17 cellular contexts compared by ENCODE assay signal in the genomic region with DNA sequence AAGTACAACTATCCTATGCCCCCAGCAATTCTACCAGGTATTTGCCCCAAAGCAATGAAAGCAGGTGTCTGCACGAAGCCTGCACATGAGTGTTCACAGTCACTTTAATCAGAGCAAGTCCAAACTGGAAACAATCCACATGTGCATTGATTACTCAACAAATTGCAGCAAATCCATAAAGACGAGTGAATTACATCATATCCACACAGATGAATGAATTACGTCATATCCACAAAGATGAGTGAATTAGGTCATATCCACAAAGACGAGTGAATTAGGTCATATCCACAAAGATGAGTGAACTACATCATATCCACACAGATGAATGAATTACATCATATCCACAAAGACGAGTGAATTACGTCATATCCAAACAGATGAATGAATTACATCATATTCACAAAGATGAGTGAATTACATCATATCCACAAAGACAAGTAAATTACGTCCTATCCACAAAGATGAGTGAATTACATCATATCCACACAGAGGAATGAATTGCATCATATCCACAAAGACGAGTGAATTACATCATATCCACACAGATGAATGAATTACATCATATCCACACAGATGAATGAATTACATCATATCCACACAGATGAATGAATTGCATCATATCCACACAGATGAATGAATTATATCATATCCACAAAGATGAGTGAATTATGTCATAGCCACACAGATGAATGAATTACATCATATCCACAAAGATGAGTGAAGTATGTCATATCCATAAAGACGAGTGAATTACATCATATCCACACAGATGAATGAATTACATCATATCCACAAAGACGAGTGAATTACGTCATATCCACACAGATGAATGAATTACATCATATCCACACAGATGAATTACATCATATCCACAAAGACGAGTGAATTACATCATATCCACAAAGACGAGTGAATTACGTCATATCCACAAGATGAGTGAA. TPM values are rescaled to one million over a fixed set of nuclear protein-coding genes. Genes with fewer than 3 reads are reported as not detected.
"Had no signal": no experiment of that assay in that cellular context is flagged by ENCODE, and none has a peak within 500 bp of the region (broad histone marks: within the 10 kb centered on the region; RNA-seq: fewer than 3 reads in every experiment).

No MANE protein-coding gene starts in this region.

RNA-seq across cellular contexts. Expression of a gene that starts 21.7 kb away (rescaled TPM):
- total RNA-seq: activated CD4-positive, alpha-beta memory T cell treated with anti-CD3 and anti-CD28 coated beads, Interleukin-2, amount 10 ng/mL, durations not matched to agents 7 days and 5 days; activated CD4-positive, alpha-beta T cell treated with anti-CD3 and anti-CD28 coated beads, Interleukin-2, amount 10 ng/mL, durations not matched to agents 7 days and 5 days; activated naive CD4-positive, alpha-beta T cell treated with anti-CD3 and anti-CD28 coated beads, Interleukin-2, amount 50 U/mL, for 72 hours; activated T-cell treated with anti-CD3 and anti-CD28 coated beads, Interleukin-2, amount 50 U/mL, for 4 hours; activated T-helper 2 cell treated with anti-CD3 and anti-CD28 coated beads, Interferon-gamma antibody, Interleukin-2, Interleukin-4, amounts not matched to agents 10 μg/mL and 5 μg/mL and 100 μg/mL, durations not matched to agents 14 hours and 24 hours and 36 hours; ascending aorta; chondrocyte; endothelial cell of umbilical vein; esophagus mucosa; gastrocnemius medialis; hepatocyte; left colon; naive thymus-derived CD4-positive, alpha-beta T cell had no signal
- polyA plus RNA-seq: endothelial cell of umbilical vein; naive thymus-derived CD4-positive, alpha-beta T cell; urinary bladder had no signal

RNA-seq across cellular contexts. Expression of a gene that starts 46.4 kb away (rescaled TPM):
- total RNA-seq: activated CD4-positive, alpha-beta memory T cell treated with anti-CD3 and anti-CD28 coated beads, Interleukin-2, amount 10 ng/mL, durations not matched to agents 7 days and 5 days; activated CD4-positive, alpha-beta T cell treated with anti-CD3 and anti-CD28 coated beads, Interleukin-2, amount 10 ng/mL, durations not matched to agents 7 days and 5 days; activated T-cell treated with anti-CD3 and anti-CD28 coated beads, Interleukin-2, amount 50 U/mL, for 4 hours; activated T-helper 2 cell treated with anti-CD3 and anti-CD28 coated beads, Interferon-gamma antibody, Interleukin-2, Interleukin-4, amounts not matched to agents 10 μg/mL and 5 μg/mL and 100 μg/mL, durations not matched to agents 14 hours and 24 hours and 36 hours; ascending aorta; chondrocyte; endothelial cell of umbilical vein; esophagus mucosa; hepatocyte; kidney; left colon; liver; pancreas had no signal
- polyA plus RNA-seq: endothelial cell of umbilical vein; hepatocyte; liver; naive thymus-derived CD4-positive, alpha-beta T cell; urinary bladder had no signal
